ENCODE assay signal across 11 cellular contexts in genomic region chrX:40151211-40152172, GRCh38. TPM values are rescaled to one million over a fixed set of nuclear protein-coding genes. Genes with fewer than 3 reads are reported as not detected.
DNase-seq lines count a peak whose midpoint lies in the region; ATAC-seq, FAIRE-seq and TF ChIP-seq lines count a peak whose summit lies in the region.
"Had no signal": no experiment of that assay in that cellular context is flagged by ENCODE, and none has a peak within 500 bp of the region (broad histone marks: within the 10 kb centered on the region; RNA-seq: fewer than 3 reads in every experiment).

No MANE protein-coding gene starts in this region.

- DNase-seq in NCI-H128 (lab: John Stamatoyannopoulos, UW; ENCODE audit: unreplicated experiment) (peak; percentile 22), endothelial cell (ENCODE audit: low spot score) (peak; percentile 18), brain microvascular endothelial cell (no peak), HTR-8/SVneo (ENCODE audit: insufficient read length, low spot score) (no peak), GM13976 (ENCODE audit: low spot score) (no peak)
- DNase-seq: activated CD4-positive, alpha-beta T cell treated with anti-CD3 and anti-CD28 coated beads, Interleukin-2, amount 10 ng/mL, durations not matched to agents 7 days and 5 days; stimulated activated CD4-positive, alpha-beta T cell treated with anti-CD3 and anti-CD28 coated beads, Interleukin-1b, Interleukin-23, amount 100 ng/mL, for 48 hours had no signal

- no peak overlapping the region for H3K27ac Mint-ChIP-seq in endothelial cell (ENCODE audit: unreplicated experiment)

- no peak overlapping the region for H2AFZ ChIP-seq in parathyroid adenoma

- H3K4me2 ChIP-seq in parathyroid adenoma (ENCODE audit: low read length): peak overlapping the region; percentile 42

- no peaks in the 10 kb centered on the region for H3K36me3 Mint-ChIP-seq in endothelial cell (ENCODE audit: low read depth, unreplicated experiment)

- H3K4me3 ChIP-seq in parathyroid adenoma (ENCODE audit: low read depth, low read length) (no peak overlapping the region), brain microvascular endothelial cell (ENCODE audit: low read depth, low read length) (no peak overlapping the region)

- H3K27me3 Mint-ChIP-seq in endothelial cell (ENCODE audit: unreplicated experiment): peaks cover 2% of the 10 kb centered on the region
- H3K27me3 Mint-ChIP-seq: activated CD4-positive, alpha-beta T cell treated with anti-CD3 and anti-CD28 coated beads, Interleukin-2, amount 10 ng/mL, durations not matched to agents 7 days and 5 days had no signal

- H3K9me3 Mint-ChIP-seq in endothelial cell (ENCODE audit: unreplicated experiment): no peaks in the 10 kb centered on the region
- H3K9me3 Mint-ChIP-seq: activated CD4-positive, alpha-beta T cell treated with anti-CD3 and anti-CD28 coated beads, Interleukin-2, amount 10 ng/mL, durations not matched to agents 7 days and 5 days; IgD-negative memory B cell had no signal

- ATAC-seq in HG03342 (IDR thresholded peaks at IDR 0.05; ENCODE audit: unreplicated experiment): no peak

- H3K9ac ChIP-seq in ES-I3 (ENCODE audit: low read depth, low read length) (peak overlapping the region; percentile 47), parathyroid adenoma (no peak overlapping the region)

- H3K9me3 ChIP-seq in ES-I3 (ENCODE audit: control insufficient read depth, insufficient read depth, low read length) (no peaks in the 10 kb centered on the region), parathyroid adenoma (ENCODE audit: control insufficient read depth, low read length) (no peaks in the 10 kb centered on the region)

- H3K79me2 ChIP-seq in parathyroid adenoma: no peaks in the 10 kb centered on the region

- in situ Hi-C loops in brain microvascular endothelial cell (cut with HindIII; ENCODE audit: low pct_ligation_motif_present, low sequenced_read_pairs) (no loop called here), GM13976 (cut with MboI; ENCODE audit: low sequenced_read_pairs, unreplicated experiment) (no loop called here)

- H3K27me3 ChIP-seq in parathyroid adenoma (ENCODE audit: control insufficient read depth, insufficient read depth, low read length): no peaks in the 10 kb centered on the region
- no peaks in the 10 kb centered on the region for H3K27me3 ChIP-seq in brain microvascular endothelial cell (replicated peaks)

- peaks cover 24% of the 10 kb centered on the region for H3K4me1 ChIP-seq in ES-I3 (ENCODE audit: insufficient read depth, low read length)
- no peaks in the 10 kb centered on the region for H3K4me1 ChIP-seq in parathyroid adenoma

- TF ChIP-seq CTCF in endothelial cell (IDR thresholded peaks at IDR 0.05; ENCODE audit: unreplicated experiment) (no peak), parathyroid adenoma (IDR thresholded peaks at IDR 0.05) (no peak), brain microvascular endothelial cell (IDR thresholded peaks at IDR 0.05; ENCODE audit: low read depth, low read length, missing control alignments) (no peak), GM13976 (IDR thresholded peaks at IDR 0.05; ENCODE audit: borderline replicate concordance, control extremely low read depth, extremely low read depth, insufficient read depth, missing control alignments) (no peak)

- no peak for FAIRE-seq in HTR-8/SVneo (lab: Jason Lieb, UNC)

- H3K4me1 Mint-ChIP-seq in endothelial cell (ENCODE audit: unreplicated experiment): peaks cover 32% of the 10 kb centered on the region

- H3K36me3 ChIP-seq in ES-I3 (ENCODE audit: insufficient read depth, low read length): no peaks in the 10 kb centered on the region
- no peaks in the 10 kb centered on the region for H3K36me3 ChIP-seq in parathyroid adenoma (ENCODE audit: control insufficient read depth, insufficient read depth, low read length)
- no peaks in the 10 kb centered on the region for H3K36me3 ChIP-seq in brain microvascular endothelial cell (replicated peaks)

- H3K27ac ChIP-seq in parathyroid adenoma: no peak overlapping the region
- H3K27ac ChIP-seq in brain microvascular endothelial cell: no peak overlapping the region

- no peak overlapping the region for H3K4me3 Mint-ChIP-seq in endothelial cell (ENCODE audit: unreplicated experiment)
- H3K4me3 Mint-ChIP-seq: activated CD4-positive, alpha-beta T cell treated with anti-CD3 and anti-CD28 coated beads, Interleukin-2, amount 10 ng/mL, durations not matched to agents 7 days and 5 days had no signal

RNA-seq across cellular contexts. Expression of gene BCOR, which starts 53.7 kb away (rescaled TPM):
- 34.5 TPM for total RNA-seq in endothelial cell (ENCODE audit: unreplicated experiment)

Comparison
In these comparisons a context has a peak if more than half of its experiments do, and no peak if none do; other contexts are left out.
1. DNase-seq: peak in NCI-H128 (single experiment) and endothelial cell (single experiment); none in brain microvascular endothelial cell (single experiment), HTR-8/SVneo (single experiment) and GM13976 (single experiment).